ENCODE assay signal across 1 cellular context in the genomic region with DNA sequence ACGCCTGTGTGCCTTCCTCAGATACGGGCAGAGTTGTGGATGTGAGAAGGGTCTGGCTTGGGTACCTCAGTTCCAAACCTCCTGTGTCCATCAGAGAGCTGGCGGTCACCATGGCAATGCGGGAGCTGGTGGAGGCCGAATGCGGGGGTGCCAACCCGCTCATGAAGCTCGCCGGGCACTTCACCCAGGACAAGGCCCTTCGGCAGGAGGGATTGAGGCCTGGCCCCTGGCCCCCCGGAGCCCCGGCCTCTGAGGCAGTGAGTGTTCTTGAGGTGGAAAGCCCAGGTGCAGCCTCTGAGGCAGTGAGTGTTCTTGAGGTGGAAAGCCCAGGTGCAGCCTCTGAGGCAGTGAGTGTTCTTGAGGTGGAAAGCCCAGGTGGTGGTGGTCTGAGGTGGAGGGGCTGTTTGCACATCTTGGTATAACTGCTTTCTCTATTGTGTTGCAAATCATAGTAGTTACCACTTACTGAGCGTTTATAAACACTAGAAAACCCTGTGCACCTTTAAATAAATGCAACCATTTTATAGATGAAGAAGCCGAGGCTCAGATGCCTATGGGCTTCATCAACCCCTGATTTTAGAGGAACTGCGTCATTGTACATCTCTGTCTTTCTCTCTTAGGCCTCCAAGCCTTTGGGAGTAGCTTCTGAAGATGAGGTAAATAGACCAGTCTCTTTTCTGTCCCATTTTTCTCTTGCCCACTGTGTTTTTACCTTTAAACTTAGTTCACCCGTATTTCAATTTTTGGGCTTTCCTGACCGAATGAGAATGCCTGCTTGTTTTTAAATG.
TF ChIP-seq lines count a peak whose summit lies in the region.

No MANE protein-coding gene starts in this region.

TF ChIP-seq in GM23338, 12 proteins besides CTCF, POLR2A, EP300 and RAD21 (continued from another document):
- TF ChIP-seq, protein P1, sequence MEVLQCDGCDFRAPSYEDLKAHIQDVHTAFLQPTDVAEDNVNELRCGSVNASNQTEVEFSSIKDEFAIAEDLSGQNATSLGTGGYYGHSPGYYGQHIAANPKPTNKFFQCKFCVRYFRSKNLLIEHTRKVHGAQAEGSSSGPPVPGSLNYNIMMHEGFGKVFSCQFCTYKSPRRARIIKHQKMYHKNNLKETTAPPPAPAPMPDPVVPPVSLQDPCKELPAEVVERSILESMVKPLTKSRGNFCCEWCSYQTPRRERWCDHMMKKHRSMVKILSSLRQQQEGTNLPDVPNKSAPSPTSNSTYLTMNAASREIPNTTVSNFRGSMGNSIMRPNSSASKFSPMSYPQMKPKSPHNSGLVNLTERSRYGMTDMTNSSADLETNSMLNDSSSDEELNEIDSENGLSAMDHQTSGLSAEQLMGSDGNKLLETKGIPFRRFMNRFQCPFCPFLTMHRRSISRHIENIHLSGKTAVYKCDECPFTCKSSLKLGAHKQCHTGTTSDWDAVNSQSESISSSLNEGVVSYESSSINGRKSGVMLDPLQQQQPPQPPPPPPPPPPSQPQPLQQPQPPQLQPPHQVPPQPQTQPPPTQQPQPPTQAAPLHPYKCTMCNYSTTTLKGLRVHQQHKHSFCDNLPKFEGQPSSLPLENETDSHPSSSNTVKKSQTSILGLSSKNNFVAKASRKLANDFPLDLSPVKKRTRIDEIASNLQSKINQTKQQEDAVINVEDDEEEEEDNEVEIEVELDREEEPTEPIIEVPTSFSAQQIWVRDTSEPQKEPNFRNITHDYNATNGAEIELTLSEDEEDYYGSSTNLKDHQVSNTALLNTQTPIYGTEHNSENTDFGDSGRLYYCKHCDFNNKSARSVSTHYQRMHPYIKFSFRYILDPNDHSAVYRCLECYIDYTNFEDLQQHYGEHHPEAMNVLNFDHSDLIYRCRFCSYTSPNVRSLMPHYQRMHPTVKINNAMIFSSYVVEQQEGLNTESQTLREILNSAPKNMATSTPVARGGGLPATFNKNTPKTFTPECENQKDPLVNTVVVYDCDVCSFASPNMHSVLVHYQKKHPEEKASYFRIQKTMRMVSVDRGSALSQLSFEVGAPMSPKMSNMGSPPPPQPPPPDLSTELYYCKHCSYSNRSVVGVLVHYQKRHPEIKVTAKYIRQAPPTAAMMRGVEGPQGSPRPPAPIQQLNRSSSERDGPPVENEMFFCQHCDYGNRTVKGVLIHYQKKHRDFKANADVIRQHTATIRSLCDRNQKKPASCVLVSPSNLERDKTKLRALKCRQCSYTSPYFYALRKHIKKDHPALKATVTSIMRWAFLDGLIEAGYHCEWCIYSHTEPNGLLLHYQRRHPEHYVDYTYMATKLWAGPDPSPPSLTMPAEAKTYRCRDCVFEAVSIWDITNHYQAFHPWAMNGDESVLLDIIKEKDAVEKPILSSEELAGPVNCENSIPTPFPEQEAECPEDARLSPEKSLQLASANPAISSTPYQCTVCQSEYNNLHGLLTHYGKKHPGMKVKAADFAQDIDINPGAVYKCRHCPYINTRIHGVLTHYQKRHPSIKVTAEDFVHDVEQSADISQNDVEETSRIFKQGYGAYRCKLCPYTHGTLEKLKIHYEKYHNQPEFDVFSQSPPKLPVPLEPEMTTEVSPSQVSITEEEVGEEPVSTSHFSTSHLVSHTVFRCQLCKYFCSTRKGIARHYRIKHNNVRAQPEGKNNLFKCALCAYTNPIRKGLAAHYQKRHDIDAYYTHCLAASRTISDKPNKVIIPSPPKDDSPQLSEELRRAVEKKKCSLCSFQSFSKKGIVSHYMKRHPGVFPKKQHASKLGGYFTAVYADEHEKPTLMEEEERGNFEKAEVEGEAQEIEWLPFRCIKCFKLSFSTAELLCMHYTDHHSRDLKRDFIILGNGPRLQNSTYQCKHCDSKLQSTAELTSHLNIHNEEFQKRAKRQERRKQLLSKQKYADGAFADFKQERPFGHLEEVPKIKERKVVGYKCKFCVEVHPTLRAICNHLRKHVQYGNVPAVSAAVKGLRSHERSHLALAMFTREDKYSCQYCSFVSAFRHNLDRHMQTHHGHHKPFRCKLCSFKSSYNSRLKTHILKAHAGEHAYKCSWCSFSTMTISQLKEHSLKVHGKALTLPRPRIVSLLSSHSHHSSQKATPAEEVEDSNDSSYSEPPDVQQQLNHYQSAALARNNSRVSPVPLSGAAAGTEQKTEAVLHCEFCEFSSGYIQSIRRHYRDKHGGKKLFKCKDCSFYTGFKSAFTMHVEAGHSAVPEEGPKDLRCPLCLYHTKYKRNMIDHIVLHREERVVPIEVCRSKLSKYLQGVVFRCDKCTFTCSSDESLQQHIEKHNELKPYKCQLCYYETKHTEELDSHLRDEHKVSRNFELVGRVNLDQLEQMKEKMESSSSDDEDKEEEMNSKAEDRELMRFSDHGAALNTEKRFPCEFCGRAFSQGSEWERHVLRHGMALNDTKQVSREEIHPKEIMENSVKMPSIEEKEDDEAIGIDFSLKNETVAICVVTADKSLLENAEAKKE (CRISPR knock-in tag; IDR thresholded peaks at IDR 0.05), result no peak
- TF ChIP-seq, protein P2, sequence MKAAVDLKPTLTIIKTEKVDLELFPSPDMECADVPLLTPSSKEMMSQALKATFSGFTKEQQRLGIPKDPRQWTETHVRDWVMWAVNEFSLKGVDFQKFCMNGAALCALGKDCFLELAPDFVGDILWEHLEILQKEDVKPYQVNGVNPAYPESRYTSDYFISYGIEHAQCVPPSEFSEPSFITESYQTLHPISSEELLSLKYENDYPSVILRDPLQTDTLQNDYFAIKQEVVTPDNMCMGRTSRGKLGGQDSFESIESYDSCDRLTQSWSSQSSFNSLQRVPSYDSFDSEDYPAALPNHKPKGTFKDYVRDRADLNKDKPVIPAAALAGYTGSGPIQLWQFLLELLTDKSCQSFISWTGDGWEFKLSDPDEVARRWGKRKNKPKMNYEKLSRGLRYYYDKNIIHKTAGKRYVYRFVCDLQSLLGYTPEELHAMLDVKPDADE (IDR thresholded peaks at IDR 0.05), result no peak
- no peak for TF ChIP-seq NANOG (IDR thresholded peaks at IDR 0.05; ENCODE audit: borderline replicate concordance)
- TF ChIP-seq ZNF114 (CRISPR knock-in tag; IDR thresholded peaks at IDR 0.05), result no peak
- no peak for TF ChIP-seq ZNF331 (CRISPR knock-in tag; IDR thresholded peaks at IDR 0.05; ENCODE audit: low read depth)
- TF ChIP-seq JUNB (IDR thresholded peaks at IDR 0.05; ENCODE audit: unreplicated experiment), result no peak
- no peak for TF ChIP-seq STAT1 (IDR thresholded peaks at IDR 0.05; ENCODE audit: unreplicated experiment)
- TF ChIP-seq CREB1 (CRISPR knock-in tag; IDR thresholded peaks at IDR 0.05; ENCODE audit: low read depth), result no peak
